ENCODE assay signal across 18 cellular contexts in the genomic region with DNA sequence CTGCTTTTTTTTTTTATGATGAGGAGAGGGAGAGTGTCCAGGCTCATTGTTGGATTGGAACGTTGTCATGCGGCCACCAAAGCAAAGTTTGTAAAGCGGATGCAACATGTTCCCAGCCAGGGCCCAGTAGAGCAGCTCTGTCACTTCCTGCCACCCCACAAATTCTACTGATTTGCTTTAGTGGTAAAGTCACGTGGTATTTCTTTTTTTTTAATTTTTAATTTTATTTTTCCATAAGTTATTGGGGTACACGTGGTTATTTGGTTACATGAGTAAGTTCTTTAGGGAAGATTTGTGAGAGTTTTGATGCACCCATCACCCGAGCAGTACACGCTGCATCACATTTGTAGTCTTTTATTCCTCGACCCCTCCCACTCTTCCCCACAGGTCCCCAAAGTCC.
DNase-seq lines count a peak whose midpoint lies in the region; ATAC-seq, FAIRE-seq and TF ChIP-seq lines count a peak whose summit lies in the region.
"Had no signal": no experiment of that assay in that cellular context is flagged by ENCODE, and none has a peak within 500 bp of the region (broad histone marks: within the 10 kb centered on the region; RNA-seq: fewer than 3 reads in every experiment).

No MANE protein-coding gene starts in this region.

- CTCF ChIA-PET in A549 (lab: Yijun Ruan, JAX) (interaction anchor here (1.1 kb wide), 1 partner anchor 25 kb away, joined by 3 read pairs; no protein-coding TSS in a partner anchor), K562 (lab: Yijun Ruan, JAX; ENCODE audit: low intra/inter-chr PET ratio) (no interaction called here)

- DNase-seq in A549 (ENCODE audit: low read depth in 1 of 2, low spot score in 1 of 2): no peak
- no peak for DNase-seq in K562 (ENCODE audit: extremely low read depth in 1 of 4, low spot score in 3 of 4)
- DNase-seq in SIG-M5 treated with dmso at 0.1 percent for 504 hours (lab: John Stamatoyannopoulos, UW; ENCODE audit: unreplicated experiment): no peak
- DNase-seq in right atrium auricular region (ENCODE audit: low spot score): no peak
- DNase-seq: C1 segment of cervical spinal cord; CD4-positive, alpha-beta memory T cell; COR-L47; DMS153; DND-41; GDM1; GM23248; H7; HCEC 1CT had no signal

- FAIRE-seq in A549 (lab: Jason Lieb, UNC) (no peak), K562 (lab: Jason Lieb, UNC) (no peak)
- FAIRE-seq: GM12878, GM19239, H1 had no signal

- TF ChIP-seq POLR2A in A549 (IDR thresholded peaks at IDR 0.05; ENCODE audit: low read length) (no peak), K562 (conservative IDR thresholded peaks at IDR 0.05) (no peak)

- H3K4me1 ChIP-seq in A549 (no peaks in the 10 kb centered on the region), BLaER1 (peaks cover 15% of the 10 kb centered on the region), K562 (replicated peaks in 1 of 2; ENCODE audit: control insufficient read depth in 2 of 2, insufficient read depth in 2 of 2, low read length in 2 of 2) (no peaks in the 10 kb centered on the region), right atrium auricular region (no peaks in the 10 kb centered on the region)

- no peaks in the 10 kb centered on the region for H3K9me1 ChIP-seq in K562 (ENCODE audit: control insufficient read depth, insufficient read depth, low read length)

- H2AFZ ChIP-seq in K562 (ENCODE audit: low read depth, low read length): no peak overlapping the region
- H2AFZ ChIP-seq: GM23248 had no signal

- no peak for TF ChIP-seq RAD21 in A549 (conservative IDR thresholded peaks at IDR 0.05 in 1 of 2, IDR thresholded peaks at IDR 0.05 in 1 of 2)
- TF ChIP-seq RAD21 in K562 (CRISPR knock-in tag; conservative IDR thresholded peaks at IDR 0.05 in 1 of 2, IDR thresholded peaks at IDR 0.05 in 1 of 2): no peak

- POLR2A ChIA-PET in A549 (lab: Yijun Ruan, JAX): no interaction called here
- POLR2A ChIA-PET in K562 (lab: Yijun Ruan, JAX): interaction anchor here (1.3 kb wide), 1 partner anchor 35 kb away, joined by 3 read pairs; no protein-coding TSS in a partner anchor

- no peak for TF ChIP-seq CTCF in A549 (IDR thresholded peaks at IDR 0.05)
- TF ChIP-seq CTCF in K562 (IDR thresholded peaks at IDR 0.05 in 2 of 3, conservative IDR thresholded peaks at IDR 0.05 in 1 of 3; ENCODE audit: insufficient read depth in 2 of 3, low read depth in 1 of 3, low read length in 3 of 3): no peak
- no peak for TF ChIP-seq CTCF in right atrium auricular region (IDR thresholded peaks at IDR 0.05)

- H3K36me3 ChIP-seq in BLaER1 (no peaks in the 10 kb centered on the region), K562 (ENCODE audit: control insufficient read depth, insufficient read depth, low read length) (no peaks in the 10 kb centered on the region), right atrium auricular region (no peaks in the 10 kb centered on the region)

- no peaks in the 10 kb centered on the region for H3K79me2 ChIP-seq in K562 (ENCODE audit: control insufficient read depth, insufficient read depth, low read length)

- H3K27ac ChIP-seq in A549 (no peak overlapping the region), BLaER1 (no peak overlapping the region), K562 (ENCODE audit: extremely low read depth, low read depth, low read length) (no peak overlapping the region), right atrium auricular region (no peak overlapping the region)
- H3K27ac ChIP-seq: GM23248 had no signal

- H3K4me3 ChIP-seq in A549 (no peak overlapping the region), BLaER1 (no peak overlapping the region), K562 (no peak overlapping the region), right atrium auricular region (no peak overlapping the region)
- H3K4me3 ChIP-seq: GM12878, GM23248 had no signal

- H3K9ac ChIP-seq in BLaER1: no peak overlapping the region
- no peak overlapping the region for H3K9ac ChIP-seq in K562 (ENCODE audit: insufficient read depth in 1 of 2, low read depth in 2 of 2, low read length in 2 of 2)
- H3K9ac ChIP-seq: GM23248 had no signal

- in situ Hi-C loops in K562 (cut with MboI): no loop called here

- intact Hi-C loops in K562 (cut with micrococcal nuclease): no loop called here

- ATAC-seq in A549 (no peak), K562 (no peak), HG03460 (IDR thresholded peaks at IDR 0.05; ENCODE audit: unreplicated experiment) (no peak)
- ATAC-seq: GM12878 had no signal

- H3K4me2 ChIP-seq in A549 (no peak overlapping the region), BLaER1 (peak overlapping the region; percentile 68), K562 (ENCODE audit: insufficient read depth, low read length) (no peak overlapping the region)

- H4K20me1 ChIP-seq in BLaER1 (no peaks in the 10 kb centered on the region), K562 (replicated peaks; ENCODE audit: control insufficient read depth, insufficient read depth, low read length) (no peaks in the 10 kb centered on the region)

- H3K27me3 ChIP-seq in BLaER1: no peaks in the 10 kb centered on the region
- H3K27me3 ChIP-seq in K562 (ENCODE audit: control insufficient read depth in 2 of 2, insufficient read depth in 2 of 2, low read length in 2 of 2): peaks cover 15 to 29% of the 10 kb centered on the region in 2 experiments; a peak in 4 of 5 replicates
- no peaks in the 10 kb centered on the region for H3K27me3 ChIP-seq in right atrium auricular region

- no TSS peak for BruUV-seq in K562 (replicated peaks; lab: Mats Ljungman, UMichigan)

- H3K9me3 ChIP-seq in A549 (peaks cover 30% of the 10 kb centered on the region), BLaER1 (peaks cover 31% of the 10 kb centered on the region), K562 (replicated peaks; ENCODE audit: control insufficient read depth, insufficient read depth, low read depth, low read length) (no peaks in the 10 kb centered on the region), right atrium auricular region (peaks cover 0 to 14% of the 10 kb centered on the region in 2 donors)

- 31% methylated on average over 8 of the region's 8 CpGs for WGBS in A549 (ENCODE audit: missing lambda C conversion rate)
- 3% methylated on average over 8 of the region's 8 CpGs for WGBS in K562 (ENCODE audit: insufficient coverage, low coverage, missing lambda C conversion rate)

- TF ChIP-seq EP300 in A549 (IDR thresholded peaks at IDR 0.05) (no peak), K562 (IDR thresholded peaks at IDR 0.05; ENCODE audit: low read length) (no peak)

TF ChIP-seq in A549, 52 proteins besides CTCF, POLR2A, EP300 and RAD21:
- TF ChIP-seq, protein P1, sequence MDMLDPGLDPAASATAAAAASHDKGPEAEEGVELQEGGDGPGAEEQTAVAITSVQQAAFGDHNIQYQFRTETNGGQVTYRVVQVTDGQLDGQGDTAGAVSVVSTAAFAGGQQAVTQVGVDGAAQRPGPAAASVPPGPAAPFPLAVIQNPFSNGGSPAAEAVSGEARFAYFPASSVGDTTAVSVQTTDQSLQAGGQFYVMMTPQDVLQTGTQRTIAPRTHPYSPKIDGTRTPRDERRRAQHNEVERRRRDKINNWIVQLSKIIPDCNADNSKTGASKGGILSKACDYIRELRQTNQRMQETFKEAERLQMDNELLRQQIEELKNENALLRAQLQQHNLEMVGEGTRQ (IDR thresholded peaks at IDR 0.05): peak; percentile 46; the same call in 1 of the 2 replicates
- TF ChIP-seq HOXB5 (CRISPR knock-in tag; IDR thresholded peaks at IDR 0.05): no peak
- TF ChIP-seq BHLHE40 (IDR thresholded peaks at IDR 0.05; ENCODE audit: low read depth, low read length): no peak

TF ChIP-seq in K562, 482 proteins besides CTCF, POLR2A, EP300 and RAD21:
- TF ChIP-seq RAD51 (IDR thresholded peaks at IDR 0.05; ENCODE audit: borderline replicate concordance, low read depth): peak; percentile 62
- TF ChIP-seq IRF9 (tag; IDR thresholded peaks at IDR 0.05): no peak
- TF ChIP-seq, protein P2, sequence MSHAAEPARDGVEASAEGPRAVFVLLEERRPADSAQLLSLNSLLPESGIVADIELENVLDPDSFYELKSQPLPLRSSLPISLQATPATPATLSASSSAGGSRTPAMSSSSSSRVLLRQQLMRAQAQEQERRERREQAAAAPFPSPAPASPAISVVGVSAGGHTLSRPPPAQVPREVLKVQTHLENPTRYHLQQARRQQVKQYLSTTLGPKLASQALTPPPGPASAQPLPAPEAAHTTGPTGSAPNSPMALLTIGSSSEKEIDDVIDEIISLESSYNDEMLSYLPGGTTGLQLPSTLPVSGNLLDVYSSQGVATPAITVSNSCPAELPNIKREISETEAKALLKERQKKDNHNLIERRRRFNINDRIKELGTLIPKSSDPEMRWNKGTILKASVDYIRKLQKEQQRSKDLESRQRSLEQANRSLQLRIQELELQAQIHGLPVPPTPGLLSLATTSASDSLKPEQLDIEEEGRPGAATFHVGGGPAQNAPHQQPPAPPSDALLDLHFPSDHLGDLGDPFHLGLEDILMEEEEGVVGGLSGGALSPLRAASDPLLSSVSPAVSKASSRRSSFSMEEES (CRISPR knock-in tag; IDR thresholded peaks at IDR 0.05): peak; percentile 67
- TF ChIP-seq TCF7 (IDR thresholded peaks at IDR 0.05; ENCODE audit: borderline replicate concordance): no peak
TF ChIP-seq in K562: peak in this region for 2.
